In the genomic region with DNA sequence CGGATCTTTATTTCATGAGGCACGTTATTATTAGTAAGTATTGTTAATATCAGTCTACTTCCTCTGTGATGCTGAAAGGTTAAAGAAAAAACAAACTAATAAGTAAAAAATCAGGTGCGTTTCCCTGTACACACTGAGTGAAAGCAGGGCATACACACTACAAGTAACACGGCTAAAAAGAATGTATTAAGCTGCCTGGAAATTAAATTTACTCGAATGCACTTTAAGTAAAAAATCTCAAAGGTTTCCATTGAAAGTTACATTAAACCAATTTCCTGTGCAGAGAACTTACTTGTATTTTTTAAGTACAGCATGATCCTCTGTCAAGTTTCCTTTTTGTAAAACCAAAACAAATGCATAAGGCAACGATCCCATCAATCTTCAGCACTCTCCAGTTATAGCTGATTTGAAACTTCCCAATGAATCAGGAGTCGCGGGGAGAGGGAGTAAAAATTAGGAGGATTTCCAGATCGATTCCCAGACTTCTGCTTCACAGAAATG, we compare ENCODE assay signal across 8 cellular contexts. TPM values are rescaled to one million over a fixed set of nuclear protein-coding genes. Genes with fewer than 3 reads are reported as not detected.
DNase-seq lines count a peak whose midpoint lies in the region; ATAC-seq and TF ChIP-seq lines count a peak whose summit lies in the region.

No MANE protein-coding gene starts in this region.

- peaks cover 41% of the 10 kb centered on the region for H3K4me1 Mint-ChIP-seq in activated T-cell treated with anti-CD3 and anti-CD28 coated beads, Interleukin-2, amount 50 U/mL, for 4 hours (ENCODE audit: low read depth)
- H3K4me1 Mint-ChIP-seq in activated T-helper 2 cell treated with anti-CD3 and anti-CD28 coated beads, Interferon-gamma antibody, Interleukin-2, Interleukin-4, amounts not matched to agents 10 μg/mL and 5 μg/mL and 100 μg/mL, durations not matched to agents 14 hours and 24 hours and 36 hours (ENCODE audit: low read depth) = peaks cover 38% of the 10 kb centered on the region

- H3K4me3 Mint-ChIP-seq in activated T-cell treated with anti-CD3 and anti-CD28 coated beads, Interleukin-2, amount 50 U/mL, for 4 hours = peak overlapping the region; percentile 100
- peak overlapping the region; percentile 99 for H3K4me3 Mint-ChIP-seq in activated T-helper 2 cell treated with anti-CD3 and anti-CD28 coated beads, Interferon-gamma antibody, Interleukin-2, Interleukin-4, amounts not matched to agents 10 μg/mL and 5 μg/mL and 100 μg/mL, durations not matched to agents 14 hours and 24 hours and 36 hours (ENCODE audit: low read depth)

- 0% methylated on average over 9 of the region's 9 CpGs for WGBS in thyroid gland, 2 donors

- TF ChIP-seq CTCF in left lung (IDR thresholded peaks at IDR 0.05) = no peak
- no peak for TF ChIP-seq CTCF in thyroid gland (IDR thresholded peaks at IDR 0.05)

- peaks cover 12 to 46% of the 10 kb centered on the region in 2 donors for H3K4me1 ChIP-seq in left lung
- peaks cover 11 to 26% of the 10 kb centered on the region in 2 donors for H3K4me1 ChIP-seq in thyroid gland

- H3K9me3 ChIP-seq in left lung (no peaks in the 10 kb centered on the region), thyroid gland (no peaks in the 10 kb centered on the region)

- no peak for DNase-seq in activated T-cell treated with anti-CD3 and anti-CD28 coated beads, Interleukin-2, amount 50 U/mL, for 4 hours
- no peak for DNase-seq in activated T-cell treated with anti-CD3 and anti-CD28 coated beads for 4 hours
- no peak for DNase-seq in activated T-helper 2 cell treated with anti-CD3 and anti-CD28 coated beads, Interferon-gamma antibody, Interleukin-2, Interleukin-4, amounts not matched to agents 10 μg/mL and 5 μg/mL and 100 μg/mL, durations not matched to agents 14 hours and 24 hours and 36 hours (ENCODE audit: low spot score)
- no peak for DNase-seq in left lung
- no peak for DNase-seq in thyroid gland
- DNase-seq in middle frontal gyrus (ENCODE audit: extremely low spot score, low spot score) = no peak
- DNase-seq in activated gamma-delta T cell treated with Interleukin-2 at 50 U/mL for 16 hours = no peak

- H3K36me3 ChIP-seq in left lung (no peaks in the 10 kb centered on the region), thyroid gland (no peaks in the 10 kb centered on the region)

- ATAC-seq in activated T-cell treated with anti-CD3 and anti-CD28 coated beads, Interleukin-2, amount 50 U/mL, for 4 hours = no peak
- ATAC-seq in left lung (no peak), GM21825 (IDR thresholded peaks at IDR 0.05; ENCODE audit: unreplicated experiment) (no peak)

- H3K27me3 Mint-ChIP-seq in activated T-cell treated with anti-CD3 and anti-CD28 coated beads, Interleukin-2, amount 50 U/mL, for 4 hours (ENCODE audit: low read depth) = no peaks in the 10 kb centered on the region
- H3K27me3 Mint-ChIP-seq in activated T-helper 2 cell treated with anti-CD3 and anti-CD28 coated beads, Interferon-gamma antibody, Interleukin-2, Interleukin-4, amounts not matched to agents 10 μg/mL and 5 μg/mL and 100 μg/mL, durations not matched to agents 14 hours and 24 hours and 36 hours (ENCODE audit: low read depth) = no peaks in the 10 kb centered on the region

- peaks cover 0 to 16% of the 10 kb centered on the region in 2 donors for H3K27me3 ChIP-seq in left lung
- no peaks in the 10 kb centered on the region for H3K27me3 ChIP-seq in thyroid gland

- H3K36me3 Mint-ChIP-seq in activated T-cell treated with anti-CD3 and anti-CD28 coated beads, Interleukin-2, amount 50 U/mL, for 4 hours (ENCODE audit: insufficient read depth) = peaks cover 22% of the 10 kb centered on the region
- peaks cover 48% of the 10 kb centered on the region for H3K36me3 Mint-ChIP-seq in activated T-helper 2 cell treated with anti-CD3 and anti-CD28 coated beads, Interferon-gamma antibody, Interleukin-2, Interleukin-4, amounts not matched to agents 10 μg/mL and 5 μg/mL and 100 μg/mL, durations not matched to agents 14 hours and 24 hours and 36 hours (ENCODE audit: low read depth)

- TF ChIP-seq POLR2A in thyroid gland (IDR thresholded peaks at IDR 0.05) = no peak

- no peaks in the 10 kb centered on the region for H3K9me3 Mint-ChIP-seq in activated T-cell treated with anti-CD3 and anti-CD28 coated beads, Interleukin-2, amount 50 U/mL, for 4 hours
- H3K9me3 Mint-ChIP-seq in activated T-helper 2 cell treated with anti-CD3 and anti-CD28 coated beads, Interferon-gamma antibody, Interleukin-2, Interleukin-4, amounts not matched to agents 10 μg/mL and 5 μg/mL and 100 μg/mL, durations not matched to agents 14 hours and 24 hours and 36 hours = no peaks in the 10 kb centered on the region

- H3K27ac ChIP-seq in left lung (peak overlapping the region; percentile 71 to 81), thyroid gland (peak overlapping the region; percentile 65 to 88 (median 86))

- H3K4me3 ChIP-seq in left lung (peak overlapping the region; percentile 53 to 76), thyroid gland (replicated peaks in 1 of 3) (peak overlapping the region in 2 of 3 donors; percentile 28 to 81)

- intact Hi-C loops in activated T-helper 2 cell treated with anti-CD3 and anti-CD28 coated beads, Interferon-gamma antibody, Interleukin-2, Interleukin-4, amounts not matched to agents 10 μg/mL and 5 μg/mL and 100 μg/mL, durations not matched to agents 14 hours and 24 hours and 36 hours (cut with micrococcal nuclease) = loop anchor here (1.0 to 10.0 kb wide), 9 partner anchors 52 to 792 kb away; partner anchors contain the start of genes PHLPP1 and VPS4B
- intact Hi-C loops in left lung (cut with DNase I) = no loop called here
- intact Hi-C loops in thyroid gland (cut with DNase I) = loop anchor here (5.0 kb wide), 1 partner anchor 187 kb away; no protein-coding TSS in a partner anchor

- H3K27ac Mint-ChIP-seq in activated T-helper 2 cell treated with anti-CD3 and anti-CD28 coated beads, Interferon-gamma antibody, Interleukin-2, Interleukin-4, amounts not matched to agents 10 μg/mL and 5 μg/mL and 100 μg/mL, durations not matched to agents 14 hours and 24 hours and 36 hours = peak overlapping the region; percentile 95

RNA-seq across cellular contexts. Expression of gene BCL2, which starts 0.6 kb away (rescaled TPM):
- 10 to 100 TPM; 45.0 to 71.4 (median 66.6) TPM for total RNA-seq in activated T-cell treated with anti-CD3 and anti-CD28 coated beads, Interleukin-2, amount 50 U/mL, for 4 hours
- total RNA-seq in activated T-helper 2 cell treated with anti-CD3 and anti-CD28 coated beads, Interferon-gamma antibody, Interleukin-2, Interleukin-4, amounts not matched to agents 10 μg/mL and 5 μg/mL and 100 μg/mL, durations not matched to agents 14 hours and 24 hours and 36 hours = 76.1 and 79.0 TPM in 2 replicates
- total RNA-seq in left lung (1 to 10 TPM; 6.3 to 8.7 TPM), thyroid gland (100 to 1,000 TPM; 108 to 163 (median 115) TPM)

RNA-seq across cellular contexts. Expression of gene KDSR, which starts 48.1 kb away (rescaled TPM):
- 10 to 100 TPM; 64.6 to 78.2 (median 76.2) TPM for total RNA-seq in activated T-cell treated with anti-CD3 and anti-CD28 coated beads, Interleukin-2, amount 50 U/mL, for 4 hours
- total RNA-seq in activated T-helper 2 cell treated with anti-CD3 and anti-CD28 coated beads, Interferon-gamma antibody, Interleukin-2, Interleukin-4, amounts not matched to agents 10 μg/mL and 5 μg/mL and 100 μg/mL, durations not matched to agents 14 hours and 24 hours and 36 hours = 73.3 and 76.1 TPM in 2 replicates
- total RNA-seq in left lung (10 to 100 TPM; 62.5 to 70.2 TPM), thyroid gland (10 to 100 TPM; 30.7 to 85.7 (median 46.8) TPM)

Comparison
In these comparisons a context has a peak if more than half of its experiments do, and no peak if none do; other contexts are left out.
1. intact Hi-C loops: an anchor here in activated T-helper 2 cell treated with anti-CD3 and anti-CD28 coated beads, Interferon-gamma antibody, Interleukin-2, Interleukin-4, amounts not matched to agents 10 μg/mL and 5 μg/mL and 100 μg/mL, durations not matched to agents 14 hours and 24 hours and 36 hours (1.0 to 10.0 kb wide) and thyroid gland (5.0 kb wide); none called in left lung.